ENCODE assay signal across 19 cellular contexts in the genomic region with DNA sequence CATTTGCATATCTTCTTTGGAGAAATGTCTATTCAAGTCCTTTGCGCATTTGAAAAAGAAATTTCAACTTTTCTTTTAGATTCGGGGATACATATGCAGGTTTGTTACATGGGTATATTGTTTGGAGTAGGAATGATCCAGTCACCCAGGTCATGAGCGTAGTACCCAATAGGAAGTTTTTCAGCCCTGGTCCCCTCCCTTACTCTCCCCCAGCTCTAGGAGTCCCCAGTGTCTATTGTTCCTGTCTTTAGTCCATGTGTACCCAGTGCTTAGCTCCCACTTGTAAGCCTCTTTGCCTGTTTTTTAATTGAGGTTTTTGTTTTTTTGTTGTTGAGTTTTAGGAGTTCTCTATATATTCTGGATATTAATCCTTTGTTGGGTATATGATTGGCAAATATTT.
"Had no signal": no experiment of that assay in that cellular context is flagged by ENCODE, and none has a peak within 500 bp of the region (broad histone marks: within the 10 kb centered on the region; RNA-seq: fewer than 3 reads in every experiment).

No MANE protein-coding gene starts in this region.

- DNase-seq: heart left ventricle; hippocampal formation; islet precursor cell; mammary epithelial cell; naive thymus-derived CD4-positive, alpha-beta T cell; occipital lobe; right lobe of liver; stimulated activated CD4-positive, alpha-beta T cell treated with anti-CD3 and anti-CD28 coated beads, Interleukin-4, amount 100 ng/mL, for 1 hour; stimulated activated CD8-positive, alpha-beta memory T cell treated with anti-CD3 and anti-CD28 coated beads, Interleukin-4, amount 100 ng/mL, for 48 hours; stimulated activated naive CD8-positive, alpha-beta T cell treated with anti-CD3 and anti-CD28 coated beads, Interleukin-15, Interleukin-2, amounts not matched to agents 100 U/mL and 50 U/mL, for 24 hours; thyroid gland had no signal

- H3K9me3 Mint-ChIP-seq: dendritic cell treated with granulocyte-macrophage colony-stimulating factor and Interleukin-4, amounts not matched to agents 40 ng/mL and 50 ng/mL, for 4 days; stimulated activated effector memory CD8-positive, alpha-beta T cell treated with anti-CD3 and anti-CD28 coated beads, Interleukin-12 subunit alpha, Interleukin-12 subunit beta, amount 100 ng/mL, for 72 hours; type B pancreatic cell had no signal

- H3K27me3 ChIP-seq: heart left ventricle, right lobe of liver, suprapubic skin, thyroid gland had no signal

- H2AFZ ChIP-seq: parathyroid adenoma had no signal

- H3K4me3 ChIP-seq: heart left ventricle, prostate gland, right lobe of liver, suprapubic skin, thyroid gland had no signal

- H3K27ac Mint-ChIP-seq: dendritic cell treated with granulocyte-macrophage colony-stimulating factor and Interleukin-4, amounts not matched to agents 40 ng/mL and 50 ng/mL, for 4 days; stimulated activated effector memory CD8-positive, alpha-beta T cell treated with anti-CD3 and anti-CD28 coated beads, Interleukin-12 subunit alpha, Interleukin-12 subunit beta, amount 100 ng/mL, for 72 hours; type B pancreatic cell had no signal

- H3K4me1 ChIP-seq: parathyroid adenoma, prostate gland, right lobe of liver had no signal

- H3K9ac ChIP-seq: parathyroid adenoma had no signal

- H3K4me3 Mint-ChIP-seq: dendritic cell treated with granulocyte-macrophage colony-stimulating factor and Interleukin-4, amounts not matched to agents 40 ng/mL and 50 ng/mL, for 4 days; naive thymus-derived CD4-positive, alpha-beta T cell; neural crest cell; stimulated activated effector memory CD8-positive, alpha-beta T cell treated with anti-CD3 and anti-CD28 coated beads, Interleukin-12 subunit alpha, Interleukin-12 subunit beta, amount 100 ng/mL, for 72 hours; type B pancreatic cell had no signal

- H3K27ac ChIP-seq: heart left ventricle, parathyroid adenoma, prostate gland, right lobe of liver, suprapubic skin, thyroid gland had no signal

- H3K9me3 ChIP-seq: prostate gland, suprapubic skin, thyroid gland had no signal

- H3K36me3 ChIP-seq: prostate gland had no signal

- H3K27me3 Mint-ChIP-seq: dendritic cell treated with granulocyte-macrophage colony-stimulating factor and Interleukin-4, amounts not matched to agents 40 ng/mL and 50 ng/mL, for 4 days; naive thymus-derived CD4-positive, alpha-beta T cell; type B pancreatic cell had no signal

- ATAC-seq: heart left ventricle; left lobe of liver; naive thymus-derived CD4-positive, alpha-beta T cell; stimulated activated effector memory CD8-positive, alpha-beta T cell treated with anti-CD3 and anti-CD28 coated beads, Interleukin-12 subunit alpha, Interleukin-12 subunit beta, amount 100 ng/mL, for 72 hours; stimulated activated naive CD8-positive, alpha-beta T cell treated with anti-CD3 and anti-CD28 coated beads, Interleukin-15, Interleukin-2, amounts not matched to agents 100 U/mL and 50 U/mL, for 24 hours had no signal
